In genomic region chr1:161114556-161114955, GRCh38 we compare ENCODE assay signal across 17 cellular contexts. TPM values are rescaled to one million over a fixed set of nuclear protein-coding genes. Genes with fewer than 3 reads are reported as not detected.
A peak's percentile ranks its signal among the peaks of the same experiment; 100 is the strongest.
DNase-seq lines count a peak whose midpoint lies in the region; ATAC-seq and TF ChIP-seq lines count a peak whose summit lies in the region.
"Had no signal": no experiment of that assay in that cellular context is flagged by ENCODE, and none has a peak within 500 bp of the region (broad histone marks: within the 10 kb centered on the region; RNA-seq: fewer than 3 reads in every experiment).

No MANE protein-coding gene starts in this region.

- TF ChIP-seq CTCF in Loucy (conservative IDR thresholded peaks at IDR 0.05; ENCODE audit: low read length), result no peak

- H4K20me1 ChIP-seq in Loucy (ENCODE audit: insufficient read depth, low read length, poor library complexity, severe bottlenecking), result peaks cover 46% of the 10 kb centered on the region

- H3K27ac ChIP-seq in naive thymus-derived CD4-positive, alpha-beta T cell (ENCODE audit: low read depth, low read length), result no peak overlapping the region

- no peak for ATAC-seq in activated CD8-positive, alpha-beta memory T cell treated with anti-CD3 and anti-CD28 coated beads, Interleukin-2, amount 10 ng/mL, durations not matched to agents 7 days and 5 days
- ATAC-seq in activated naive CD8-positive, alpha-beta T cell treated with anti-CD3 and anti-CD28 coated beads, Interleukin-2, amount 10 ng/mL, durations not matched to agents 7 days and 5 days (ENCODE audit: low read depth), result no peak
- no peak for ATAC-seq in naive thymus-derived CD4-positive, alpha-beta T cell
- ATAC-seq in GM18867 (IDR thresholded peaks at IDR 0.05; ENCODE audit: unreplicated experiment), result no peak

- no peak for DNase-seq in activated CD8-positive, alpha-beta memory T cell treated with anti-CD3 and anti-CD28 coated beads, Interleukin-2, amount 10 ng/mL, durations not matched to agents 7 days and 5 days
- no peak for DNase-seq in activated CD8-positive, alpha-beta memory T cell treated with anti-CD3 and anti-CD28 coated beads, Interleukin-2, amount 50 U/mL, for 48 hours
- no peak for DNase-seq in activated naive CD8-positive, alpha-beta T cell treated with anti-CD3 and anti-CD28 coated beads, Interleukin-2, amount 10 ng/mL, durations not matched to agents 7 days and 5 days
- DNase-seq in naive thymus-derived CD4-positive, alpha-beta T cell, result no peak
- no peak for DNase-seq in NK-92 treated with Interleukin-12 subunit alpha and Interleukin-12 subunit beta, amount 100 ng/mL, for 24 hours (lab: John Stamatoyannopoulos, UW)
- DNase-seq in cortex of kidney (lab: John Stamatoyannopoulos, UW), result no peak
- DNase-seq: activated effector memory CD4-positive, alpha-beta T cell treated with anti-CD3 and anti-CD28 coated beads, Interleukin-2, amount 50 U/mL, for 16 hours; glutamatergic neuron; kidney; NCI-H1417; NCI-H2227 treated with DMSO at 0.1 percent for 48 hours had no signal

- H3K79me2 ChIP-seq in Loucy (ENCODE audit: insufficient read depth, low read length), result peaks cover 91% of the 10 kb centered on the region

- H3K27ac Mint-ChIP-seq in activated CD8-positive, alpha-beta memory T cell treated with anti-CD3 and anti-CD28 coated beads, Interleukin-2, amount 10 ng/mL, durations not matched to agents 7 days and 5 days, result peak overlapping the region; percentile 69
- H3K27ac Mint-ChIP-seq in activated naive CD8-positive, alpha-beta T cell treated with anti-CD3 and anti-CD28 coated beads, Interleukin-2, amount 10 ng/mL, durations not matched to agents 7 days and 5 days, result peak overlapping the region; percentile 33
- H3K27ac Mint-ChIP-seq in naive thymus-derived CD4-positive, alpha-beta T cell, result peak overlapping the region in 2 of 9 donors; percentile 35 to 40

- POLR2A ChIA-PET in activated naive CD8-positive, alpha-beta T cell treated with anti-CD3 and anti-CD28 coated beads, Interleukin-2, amount 10 ng/mL, durations not matched to agents 7 days and 5 days (lab: Charles Lee), result no interaction called here
- POLR2A ChIA-PET in naive thymus-derived CD4-positive, alpha-beta T cell (lab: Charles Lee), result no interaction called here

- peak overlapping the region; percentile 85 for H3K4me2 ChIP-seq in Loucy (ENCODE audit: low read depth, low read length, poor library complexity, severe bottlenecking)

- peaks cover 15% of the 10 kb centered on the region for H3K36me3 Mint-ChIP-seq in activated CD8-positive, alpha-beta memory T cell treated with anti-CD3 and anti-CD28 coated beads, Interleukin-2, amount 10 ng/mL, durations not matched to agents 7 days and 5 days
- peaks cover 15% of the 10 kb centered on the region for H3K36me3 Mint-ChIP-seq in activated naive CD8-positive, alpha-beta T cell treated with anti-CD3 and anti-CD28 coated beads, Interleukin-2, amount 10 ng/mL, durations not matched to agents 7 days and 5 days
- H3K36me3 Mint-ChIP-seq in naive thymus-derived CD4-positive, alpha-beta T cell, result peaks cover 0 to 12% (median 0%) of the 10 kb centered on the region in 5 donors

- H3K9ac ChIP-seq in Loucy (ENCODE audit: low read depth, low read length, poor library complexity, severe bottlenecking), result peak overlapping the region; percentile 34

- CTCF ChIA-PET in activated CD8-positive, alpha-beta memory T cell treated with anti-CD3 and anti-CD28 coated beads, Interleukin-2, amount 10 ng/mL, durations not matched to agents 7 days and 5 days (lab: Charles Lee), result no interaction called here
- CTCF ChIA-PET in naive thymus-derived CD4-positive, alpha-beta T cell (lab: Charles Lee), result no interaction called here

- peaks cover 63% of the 10 kb centered on the region for H3K4me1 Mint-ChIP-seq in activated CD8-positive, alpha-beta memory T cell treated with anti-CD3 and anti-CD28 coated beads, Interleukin-2, amount 10 ng/mL, durations not matched to agents 7 days and 5 days
- H3K4me1 Mint-ChIP-seq in activated naive CD8-positive, alpha-beta T cell treated with anti-CD3 and anti-CD28 coated beads, Interleukin-2, amount 10 ng/mL, durations not matched to agents 7 days and 5 days, result peaks cover 43% of the 10 kb centered on the region
- peaks cover 47 to 84% (median 69%) of the 10 kb centered on the region in 7 donors for H3K4me1 Mint-ChIP-seq in naive thymus-derived CD4-positive, alpha-beta T cell

- H3F3A ChIP-seq in Loucy (ENCODE audit: low read depth), result no peaks in the 10 kb centered on the region

- H3K9me2 ChIP-seq in Loucy (replicated peaks; ENCODE audit: low read depth, low read length), result no peaks in the 10 kb centered on the region

- H3K4me1 ChIP-seq in Loucy (ENCODE audit: insufficient read depth, low read length, poor library complexity, severe bottlenecking), result peaks cover 60% of the 10 kb centered on the region
- peaks cover 30 to 35% of the 10 kb centered on the region in 2 donors for H3K4me1 ChIP-seq in naive thymus-derived CD4-positive, alpha-beta T cell (ENCODE audit: control insufficient read depth in 2 of 2, insufficient read depth in 2 of 2, low read length in 2 of 2)

- no peaks in the 10 kb centered on the region for H3K27me3 Mint-ChIP-seq in activated CD8-positive, alpha-beta memory T cell treated with anti-CD3 and anti-CD28 coated beads, Interleukin-2, amount 10 ng/mL, durations not matched to agents 7 days and 5 days
- H3K27me3 Mint-ChIP-seq in activated naive CD8-positive, alpha-beta T cell treated with anti-CD3 and anti-CD28 coated beads, Interleukin-2, amount 10 ng/mL, durations not matched to agents 7 days and 5 days, result no peaks in the 10 kb centered on the region
- H3K27me3 Mint-ChIP-seq in naive thymus-derived CD4-positive, alpha-beta T cell, result no peaks in the 10 kb centered on the region

- H3K4me3 Mint-ChIP-seq in activated CD8-positive, alpha-beta memory T cell treated with anti-CD3 and anti-CD28 coated beads, Interleukin-2, amount 10 ng/mL, durations not matched to agents 7 days and 5 days, result no peak overlapping the region
- no peak overlapping the region for H3K4me3 Mint-ChIP-seq in activated naive CD8-positive, alpha-beta T cell treated with anti-CD3 and anti-CD28 coated beads, Interleukin-2, amount 10 ng/mL, durations not matched to agents 7 days and 5 days
- H3K4me3 Mint-ChIP-seq in naive thymus-derived CD4-positive, alpha-beta T cell, result peak overlapping the region in 6 of 10 donors; percentile 2 to 38 (median 12)

- H3K4me3 ChIP-seq in Loucy (ENCODE audit: low read length, poor library complexity, severe bottlenecking), result peak overlapping the region; percentile 96
- no peak overlapping the region for H3K4me3 ChIP-seq in naive thymus-derived CD4-positive, alpha-beta T cell (ENCODE audit: low read length)

- intact Hi-C loops in naive thymus-derived CD4-positive, alpha-beta T cell (cut with micrococcal nuclease), result no loop called here

- no peak overlapping the region for H2AFZ ChIP-seq in Loucy (ENCODE audit: low read length)

- no peaks in the 10 kb centered on the region for H3K36me3 ChIP-seq in Loucy (ENCODE audit: insufficient read depth, low read length)
- H3K36me3 ChIP-seq in naive thymus-derived CD4-positive, alpha-beta T cell (ENCODE audit: control insufficient read depth in 2 of 3, insufficient read depth in 3 of 3, low read length in 3 of 3), result peaks cover 0 to 14% (median 0%) of the 10 kb centered on the region in 3 experiments

- H3K27me3 ChIP-seq in Loucy (ENCODE audit: insufficient read depth, low read length, poor library complexity, severe bottlenecking), result no peaks in the 10 kb centered on the region
- no peaks in the 10 kb centered on the region for H3K27me3 ChIP-seq in naive thymus-derived CD4-positive, alpha-beta T cell (ENCODE audit: control insufficient read depth in 2 of 2, insufficient read depth in 2 of 2, low read length in 2 of 2)

- no peaks in the 10 kb centered on the region for H3K9me3 ChIP-seq in Loucy (ENCODE audit: insufficient read depth, low read depth, low read length)
- H3K9me3 ChIP-seq in naive thymus-derived CD4-positive, alpha-beta T cell (ENCODE audit: control insufficient read depth in 2 of 3, low read length in 3 of 3), result no peaks in the 10 kb centered on the region

- no peaks in the 10 kb centered on the region for H3K9me3 Mint-ChIP-seq in activated CD8-positive, alpha-beta memory T cell treated with anti-CD3 and anti-CD28 coated beads, Interleukin-2, amount 10 ng/mL, durations not matched to agents 7 days and 5 days (ENCODE audit: low read depth)
- H3K9me3 Mint-ChIP-seq in activated naive CD8-positive, alpha-beta T cell treated with anti-CD3 and anti-CD28 coated beads, Interleukin-2, amount 10 ng/mL, durations not matched to agents 7 days and 5 days, result no peaks in the 10 kb centered on the region
- H3K9me3 Mint-ChIP-seq in naive thymus-derived CD4-positive, alpha-beta T cell, result no peaks in the 10 kb centered on the region

RNA-seq across cellular contexts. Expression of gene PFDN2, which starts 3.3 kb away (rescaled TPM):
- 10 to 100 TPM; 82.8 to 98.5 TPM for total RNA-seq in activated CD8-positive, alpha-beta memory T cell treated with anti-CD3 and anti-CD28 coated beads, Interleukin-2, amount 10 ng/mL, durations not matched to agents 7 days and 5 days
- 10 to 100 TPM; 54.1 to 62.3 TPM for total RNA-seq in activated naive CD8-positive, alpha-beta T cell treated with anti-CD3 and anti-CD28 coated beads, Interleukin-2, amount 10 ng/mL, durations not matched to agents 7 days and 5 days
- total RNA-seq in naive thymus-derived CD4-positive, alpha-beta T cell, result 10 to 100 TPM; 32.0 to 67.9 (median 34.0) TPM
- 10 to 100 TPM; 66.6 to 84.0 TPM for polyA plus RNA-seq in naive thymus-derived CD4-positive, alpha-beta T cell

RNA-seq across cellular contexts. Expression of gene NIT1, which starts 3.3 kb away (rescaled TPM):
- 10 to 100 TPM; 36.4 to 40.9 TPM for total RNA-seq in activated CD8-positive, alpha-beta memory T cell treated with anti-CD3 and anti-CD28 coated beads, Interleukin-2, amount 10 ng/mL, durations not matched to agents 7 days and 5 days
- 10 to 100 TPM; 44.7 to 49.3 TPM for total RNA-seq in activated naive CD8-positive, alpha-beta T cell treated with anti-CD3 and anti-CD28 coated beads, Interleukin-2, amount 10 ng/mL, durations not matched to agents 7 days and 5 days
- 10 to 100 TPM; 23.3 to 49.6 (median 41.8) TPM for total RNA-seq in naive thymus-derived CD4-positive, alpha-beta T cell
- polyA plus RNA-seq in naive thymus-derived CD4-positive, alpha-beta T cell, result 10 to 100 TPM; 14.1 to 28.4 TPM

RNA-seq across cellular contexts. Expression of gene KLHDC9, which starts 16.4 kb away (rescaled TPM):
- total RNA-seq in activated CD8-positive, alpha-beta memory T cell treated with anti-CD3 and anti-CD28 coated beads, Interleukin-2, amount 10 ng/mL, durations not matched to agents 7 days and 5 days, result under 1 TPM; 0.52 to 0.85 TPM
- total RNA-seq in activated naive CD8-positive, alpha-beta T cell treated with anti-CD3 and anti-CD28 coated beads, Interleukin-2, amount 10 ng/mL, durations not matched to agents 7 days and 5 days, result 1 to 10 TPM; 1.2 TPM
- 1 to 10 TPM in 1 of 5 experiments, under 1 TPM in 1, not detected in 3; 0.40 to 1.1 TPM for total RNA-seq in naive thymus-derived CD4-positive, alpha-beta T cell
- polyA plus RNA-seq in naive thymus-derived CD4-positive, alpha-beta T cell, result under 1 TPM in 1 of 2 donors, not detected in 1; 0.74 TPM
- total RNA-seq: H4, skeletal muscle tissue had no signal

RNA-seq across cellular contexts. Expression of gene DEDD, which starts 17.9 kb away (rescaled TPM):
- total RNA-seq in activated CD8-positive, alpha-beta memory T cell treated with anti-CD3 and anti-CD28 coated beads, Interleukin-2, amount 10 ng/mL, durations not matched to agents 7 days and 5 days, result 10 to 100 TPM; 37.1 to 40.6 TPM
- total RNA-seq in activated naive CD8-positive, alpha-beta T cell treated with anti-CD3 and anti-CD28 coated beads, Interleukin-2, amount 10 ng/mL, durations not matched to agents 7 days and 5 days, result 10 to 100 TPM; 39.8 to 40.3 TPM
- 10 to 100 TPM; 34.3 to 43.0 (median 36.0) TPM for total RNA-seq in naive thymus-derived CD4-positive, alpha-beta T cell
- polyA plus RNA-seq in naive thymus-derived CD4-positive, alpha-beta T cell, result 10 to 100 TPM; 34.0 to 48.7 TPM

RNA-seq across cellular contexts. Expression of gene NECTIN4, which starts 25.2 kb away (rescaled TPM):
- under 1 TPM; 0.12 TPM for total RNA-seq in activated CD8-positive, alpha-beta memory T cell treated with anti-CD3 and anti-CD28 coated beads, Interleukin-2, amount 10 ng/mL, durations not matched to agents 7 days and 5 days
- total RNA-seq in activated naive CD8-positive, alpha-beta T cell treated with anti-CD3 and anti-CD28 coated beads, Interleukin-2, amount 10 ng/mL, durations not matched to agents 7 days and 5 days, result not detected
- total RNA-seq in naive thymus-derived CD4-positive, alpha-beta T cell, result not detected
- polyA plus RNA-seq in naive thymus-derived CD4-positive, alpha-beta T cell, result not detected
- total RNA-seq: cardiac septum, OCI-LY7, skeletal muscle tissue had no signal

Comparison
In these comparisons a context has a peak if more than half of its experiments do, and no peak if none do; other contexts are left out.
1. H3K4me3 Mint-ChIP-seq: peak in naive thymus-derived CD4-positive, alpha-beta T cell (6 of 10); none in activated CD8-positive, alpha-beta memory T cell treated with anti-CD3 and anti-CD28 coated beads, Interleukin-2, amount 10 ng/mL, durations not matched to agents 7 days and 5 days (single experiment) and activated naive CD8-positive, alpha-beta T cell treated with anti-CD3 and anti-CD28 coated beads, Interleukin-2, amount 10 ng/mL, durations not matched to agents 7 days and 5 days (single experiment).